Comparison of ENCODE assay signal across 22 cellular contexts in the genomic region with DNA sequence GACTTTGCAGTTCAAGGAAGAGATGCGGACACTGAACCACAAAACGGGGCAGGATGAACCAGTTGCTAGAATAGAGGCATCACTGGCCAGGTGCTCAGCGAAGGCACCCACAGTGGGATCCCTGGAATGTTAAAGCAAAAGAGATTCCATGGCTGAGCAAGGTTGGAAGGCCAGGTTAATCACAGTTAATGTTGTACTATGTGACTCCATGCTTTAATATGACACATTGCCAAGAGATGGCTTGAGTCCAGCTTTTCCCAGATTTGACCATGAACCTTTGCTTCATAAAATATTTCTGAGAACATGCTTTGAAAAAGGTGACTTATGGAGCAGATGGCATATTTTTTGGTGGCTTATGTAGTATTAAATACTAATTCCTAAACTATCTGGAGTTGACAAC.
"Had no signal": no experiment of that assay in that cellular context is flagged by ENCODE, and none has a peak within 500 bp of the region (broad histone marks: within the 10 kb centered on the region; RNA-seq: fewer than 3 reads in every experiment).

No MANE protein-coding gene starts in this region.

- H3K4me3 ChIP-seq: heart right ventricle, lung, neural progenitor cell, psoas muscle, sigmoid colon, skin epidermis, stomach, thoracic aorta, transverse colon had no signal

- ATAC-seq: esophagus mucosa; heart right ventricle; left ventricle myocardium superior; natural killer cell treated with Interleukin-12 subunit alpha and Interleukin-12 subunit beta and Interleukin-15 and Interleukin-18, amount 100 ng/mL, for 72 hours; psoas muscle; stimulated activated naive B cell treated with anti-CD40 and anti-IgM and Interleukin-4, amounts not matched to agents 10 μg/mL and 1 μg/mL and 100 μg/mL, for 72 hours had no signal

- H3K36me3 ChIP-seq: heart right ventricle, neural progenitor cell, sigmoid colon, stomach, thoracic aorta, transverse colon had no signal

- DNase-seq: effector memory CD4-positive, alpha-beta T cell; heart right ventricle; hypothalamus; islet precursor cell; left ventricle myocardium superior; mesenchymal stem cell; midbrain; occipital lobe; psoas muscle; sigmoid colon; stimulated activated CD4-positive, alpha-beta T cell treated with anti-CD3 and anti-CD28 coated beads, Interleukin-2, amount 100 ng/mL, for 24 hours; stimulated activated CD4-positive, alpha-beta T cell treated with anti-CD3 and anti-CD28 coated beads, Interleukin-4, amount 100 ng/mL, for 4 hours; stimulated activated naive B cell treated with anti-CD40 and anti-IgM and Interleukin-4, amounts not matched to agents 10 μg/mL and 1 μg/mL and 100 μg/mL, for 72 hours; stomach; transverse colon had no signal

- H3K27ac ChIP-seq: heart right ventricle, neural progenitor cell, parathyroid adenoma, psoas muscle, sigmoid colon, skin epidermis, stomach, thoracic aorta, transverse colon had no signal

- H3K4me1 ChIP-seq: transverse colon had no signal

- H3K27me3 ChIP-seq: heart right ventricle, neural progenitor cell, sigmoid colon, stomach, transverse colon had no signal

- H3K9me3 ChIP-seq: heart right ventricle, psoas muscle, sigmoid colon, stomach, thoracic aorta, transverse colon had no signal
